In the genomic region with DNA sequence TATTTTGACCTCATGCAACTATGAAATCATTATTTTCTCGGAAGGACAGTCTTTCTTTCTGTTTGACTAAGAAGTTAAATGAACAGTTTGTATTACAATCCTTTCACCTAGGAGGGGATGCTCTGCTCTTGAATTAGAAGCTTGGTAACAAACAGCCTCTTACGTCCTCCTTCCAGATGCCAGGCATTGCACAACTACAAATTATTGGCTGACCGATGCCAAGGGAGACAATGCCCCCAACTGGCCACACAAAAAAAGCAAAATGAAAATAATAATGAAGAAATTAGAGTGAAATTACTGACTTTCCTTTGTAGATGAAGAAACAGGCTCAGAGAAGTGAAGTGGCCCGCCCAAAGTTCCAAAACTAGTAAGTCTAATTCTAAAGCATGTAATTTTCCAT, we compare ENCODE assay signal across 1 cellular context.
TF ChIP-seq lines count a peak whose summit lies in the region.

No MANE protein-coding gene starts in this region.

TF ChIP-seq in K562, 482 proteins besides CTCF, POLR2A, EP300 and RAD21 (continued from another document):
- no peak for TF ChIP-seq SP2 (IDR thresholded peaks at IDR 0.05; ENCODE audit: extremely low read depth, low read depth, low read length, poor library complexity, severe bottlenecking)
- TF ChIP-seq PKNOX1 (IDR thresholded peaks at IDR 0.05), result no peak
- no peak for TF ChIP-seq SRSF9 (IDR thresholded peaks at IDR 0.05; ENCODE audit: borderline replicate concordance, low read depth, low read length)
- no peak for TF ChIP-seq ZC3H4 (CRISPR knock-in tag; IDR thresholded peaks at IDR 0.05; ENCODE audit: borderline replicate concordance)
- no peak for TF ChIP-seq ELF2 (CRISPR knock-in tag; IDR thresholded peaks at IDR 0.05)
- TF ChIP-seq CEBPB (tag; IDR thresholded peaks at IDR 0.05), result peak; percentile 87
- TF ChIP-seq SMARCB1 (IDR thresholded peaks at IDR 0.05; ENCODE audit: insufficient read length, low read depth), result no peak
